ENCODE assay signal across 19 cellular contexts in the genomic region with DNA sequence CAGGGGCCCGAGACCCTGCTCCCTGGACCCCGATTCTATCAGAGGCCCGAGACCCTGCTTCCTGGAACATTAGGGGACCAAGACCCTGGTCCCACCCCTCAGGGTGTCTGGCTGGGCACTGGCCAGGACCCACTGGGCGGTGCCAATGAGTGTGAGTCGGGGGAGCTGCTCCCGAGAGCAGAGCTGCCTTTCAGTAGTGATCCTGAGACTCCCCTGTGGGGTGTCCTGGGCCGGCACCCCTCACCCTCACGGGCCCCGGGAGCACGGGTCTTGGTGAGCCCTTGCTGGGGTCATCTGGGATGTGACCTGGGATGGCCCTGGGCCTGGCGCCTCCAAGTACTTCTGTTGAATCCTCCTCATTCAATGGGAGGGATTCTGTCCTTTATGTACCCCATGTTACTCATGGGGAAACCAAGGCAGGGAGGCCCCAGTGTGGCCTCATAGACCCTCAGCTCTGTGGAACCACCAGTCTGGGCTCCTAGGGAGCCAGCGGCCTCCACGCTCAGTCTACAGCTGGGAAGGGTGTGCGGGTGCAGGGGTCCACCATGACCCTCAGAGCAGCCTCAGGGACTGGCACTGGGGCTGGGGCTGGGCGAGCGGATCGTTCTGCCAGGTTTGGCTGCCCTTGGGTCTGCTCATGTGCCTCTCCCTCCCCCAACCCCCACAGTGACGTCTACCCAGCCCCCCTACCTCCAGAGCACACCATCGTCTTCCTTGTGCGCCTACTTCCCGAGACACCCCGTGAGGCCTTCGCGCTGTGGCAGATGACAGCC. TPM values are rescaled to one million over a fixed set of nuclear protein-coding genes. Genes with fewer than 3 reads are reported as not detected.
"Had no signal": no experiment of that assay in that cellular context is flagged by ENCODE, and none has a peak within 500 bp of the region (broad histone marks: within the 10 kb centered on the region; RNA-seq: fewer than 3 reads in every experiment).

No MANE protein-coding gene starts in this region.

- H3K9me3 ChIP-seq: ascending aorta, gastroesophageal sphincter, right lobe of liver, suprapubic skin had no signal

- H3K27me3 ChIP-seq: ascending aorta, right lobe of liver had no signal

- H3K4me3 Mint-ChIP-seq: activated CD4-positive, alpha-beta memory T cell treated with anti-CD3 and anti-CD28 coated beads, Interleukin-2, amount 10 ng/mL, durations not matched to agents 7 days and 5 days; activated T-cell treated with anti-CD3 and anti-CD28 coated beads, Interleukin-2, amount 50 U/mL, for 4 hours; mesothelial cell of epicardium; stimulated activated naive CD8-positive, alpha-beta T cell treated with anti-CD3 and anti-CD28 coated beads, Interleukin-15, amount 100 ng/mL, for 72 hours had no signal

- H3K4me1 ChIP-seq: ascending aorta, right lobe of liver, suprapubic skin had no signal

- H3K36me3 Mint-ChIP-seq: mesothelial cell of epicardium had no signal

- H3K27ac Mint-ChIP-seq: activated CD4-positive, alpha-beta memory T cell treated with anti-CD3 and anti-CD28 coated beads, Interleukin-2, amount 10 ng/mL, durations not matched to agents 7 days and 5 days; mesothelial cell of epicardium; stimulated activated naive CD8-positive, alpha-beta T cell treated with anti-CD3 and anti-CD28 coated beads, Interleukin-15, amount 100 ng/mL, for 72 hours had no signal

- H3K27ac ChIP-seq: ascending aorta, gastroesophageal sphincter, right lobe of liver, suprapubic skin, WERI-Rb-1 had no signal

- H3K9me3 Mint-ChIP-seq: activated CD4-positive, alpha-beta memory T cell treated with anti-CD3 and anti-CD28 coated beads, Interleukin-2, amount 10 ng/mL, durations not matched to agents 7 days and 5 days; activated T-cell treated with anti-CD3 and anti-CD28 coated beads, Interleukin-2, amount 50 U/mL, for 4 hours; mesothelial cell of epicardium; stimulated activated naive CD8-positive, alpha-beta T cell treated with anti-CD3 and anti-CD28 coated beads, Interleukin-15, amount 100 ng/mL, for 72 hours had no signal

- H3K4me1 Mint-ChIP-seq: activated CD4-positive, alpha-beta memory T cell treated with anti-CD3 and anti-CD28 coated beads, Interleukin-2, amount 10 ng/mL, durations not matched to agents 7 days and 5 days; stimulated activated naive CD8-positive, alpha-beta T cell treated with anti-CD3 and anti-CD28 coated beads, Interleukin-15, amount 100 ng/mL, for 72 hours had no signal

- DNase-seq: activated CD4-positive, alpha-beta memory T cell treated with anti-CD3 and anti-CD28 coated beads, Interleukin-2, amount 10 ng/mL, durations not matched to agents 7 days and 5 days; activated CD4-positive, alpha-beta T cell treated with anti-CD3 and anti-CD28 coated beads for 4 hours; activated gamma-delta T cell; activated T-cell treated with anti-CD3 and anti-CD28 coated beads, Interleukin-2, amount 50 U/mL, for 4 hours; cortex of kidney; stimulated activated CD4-positive, alpha-beta T cell treated with anti-CD3 and anti-CD28 coated beads, Interleukin-4, amount 100 ng/mL, for 1 hour; stimulated activated naive CD8-positive, alpha-beta T cell treated with anti-CD3 and anti-CD28 coated beads, Interleukin-15, amount 100 ng/mL, for 72 hours; trophoblast cell; WERI-Rb-1 had no signal

- H3K4me3 ChIP-seq: ascending aorta, gastroesophageal sphincter, right lobe of liver, smooth muscle cell, suprapubic skin had no signal

- H3K36me3 ChIP-seq: ascending aorta, gastroesophageal sphincter, right lobe of liver, suprapubic skin, WERI-Rb-1 had no signal

RNA-seq across cellular contexts. Expression of a gene that starts 25.6 kb away (rescaled TPM):
- total RNA-seq: activated CD4-positive, alpha-beta memory T cell treated with anti-CD3 and anti-CD28 coated beads, Interleukin-2, amount 10 ng/mL, durations not matched to agents 7 days and 5 days; activated T-cell treated with anti-CD3 and anti-CD28 coated beads, Interleukin-2, amount 50 U/mL, for 4 hours; ascending aorta; gastroesophageal sphincter; omental fat pad; pulmonary artery endothelial cell; right lobe of liver; SK-MEL-5; suprapubic skin had no signal
- polyA plus RNA-seq: esophagus had no signal

RNA-seq across cellular contexts. Expression of a gene that starts 42.6 kb away (rescaled TPM):
- total RNA-seq: activated CD4-positive, alpha-beta memory T cell treated with anti-CD3 and anti-CD28 coated beads, Interleukin-2, amount 10 ng/mL, durations not matched to agents 7 days and 5 days; activated T-cell treated with anti-CD3 and anti-CD28 coated beads, Interleukin-2, amount 50 U/mL, for 4 hours; ascending aorta; gastroesophageal sphincter; omental fat pad; pulmonary artery endothelial cell; SK-MEL-5; smooth muscle cell; suprapubic skin had no signal
